12 cellular contexts compared by ENCODE assay signal in the genomic region with DNA sequence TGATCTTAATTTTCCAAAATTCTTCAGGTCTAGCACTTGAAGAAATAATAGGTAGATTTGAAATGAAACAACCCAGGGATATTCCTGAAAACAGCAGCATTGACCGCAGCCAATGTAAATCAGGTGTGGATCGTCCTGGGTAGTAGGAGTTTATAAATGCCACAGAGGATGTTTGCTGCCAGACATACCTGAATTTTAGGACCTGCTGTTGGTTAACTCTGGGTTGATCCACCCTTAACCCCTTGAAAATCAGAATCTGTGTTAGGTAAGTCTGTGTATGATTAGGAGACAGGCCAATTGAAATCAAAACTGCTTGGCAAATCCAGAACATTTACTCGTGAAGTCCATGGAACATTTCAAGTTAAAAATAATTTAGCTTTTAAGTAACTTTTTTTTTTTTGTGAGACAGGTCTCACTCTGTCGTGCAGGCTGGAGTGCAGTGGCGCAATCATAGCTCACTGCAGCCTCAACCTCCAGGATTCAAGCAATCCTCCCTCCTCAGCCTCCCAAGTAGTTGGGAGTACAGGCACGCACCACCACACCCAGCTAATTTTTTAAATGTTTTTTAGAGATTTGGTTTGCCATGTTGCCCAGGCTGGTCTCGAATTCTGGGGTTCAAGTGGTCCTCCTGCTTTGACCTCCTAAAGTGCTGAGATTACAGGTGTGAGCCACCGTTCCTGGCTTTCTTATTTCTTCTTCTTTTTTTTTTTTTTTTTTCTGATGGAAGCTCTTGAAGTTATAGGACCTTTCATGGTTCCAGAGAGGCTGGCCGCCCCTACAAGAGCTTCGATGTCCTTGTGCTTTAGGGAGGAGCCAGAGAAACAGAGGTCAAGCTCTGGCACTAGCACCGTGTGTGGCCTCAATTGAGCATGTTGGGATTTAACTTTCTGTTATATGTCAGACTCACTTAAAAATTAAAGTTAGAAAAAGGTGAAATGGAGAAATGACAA. TPM values are rescaled to one million over a fixed set of nuclear protein-coding genes. Genes with fewer than 3 reads are reported as not detected.
DNase-seq lines count a peak whose midpoint lies in the region; ATAC-seq and TF ChIP-seq lines count a peak whose summit lies in the region.
"Had no signal": no experiment of that assay in that cellular context is flagged by ENCODE, and none has a peak within 500 bp of the region (broad histone marks: within the 10 kb centered on the region; RNA-seq: fewer than 3 reads in every experiment).

No MANE protein-coding gene starts in this region.

- H3K4me3 ChIP-seq in ascending aorta = peak overlapping the region; percentile 81 to 84
- H3K4me3 ChIP-seq in upper lobe of left lung = peak overlapping the region in 2 of 4 donors; percentile 70 to 94

- H3K36me3 Mint-ChIP-seq in activated naive CD8-positive, alpha-beta T cell = peaks cover 3% of the 10 kb centered on the region
- peaks cover 4% of the 10 kb centered on the region for H3K36me3 Mint-ChIP-seq in activated naive CD8-positive, alpha-beta T cell treated with anti-CD3 and anti-CD28 coated beads, Interleukin-2, amount 50 U/mL, for 24 hours (ENCODE audit: low read depth)
- H3K36me3 Mint-ChIP-seq in mesothelial cell of epicardium = peaks cover 5% of the 10 kb centered on the region

- intact Hi-C loops in ascending aorta (cut with DNase I) = loop anchor here (5.0 kb wide), 1 partner anchor 95 kb away; no protein-coding TSS in a partner anchor

- H3K4me1 ChIP-seq in ascending aorta (peaks cover 3 to 5% of the 10 kb centered on the region in 2 donors), upper lobe of left lung (peaks cover 13 to 65% (median 39%) of the 10 kb centered on the region in 4 donors)

- H3K27ac ChIP-seq in ascending aorta (peak overlapping the region; percentile 81 to 84), upper lobe of left lung (peak overlapping the region in 3 of 4 donors; percentile 88 to 99 (median 93))
- H3K27ac ChIP-seq: epithelial cell of prostate had no signal

- DNase-seq in activated naive CD8-positive, alpha-beta T cell treated with anti-CD3 and anti-CD28 coated beads, Interleukin-2, amount 50 U/mL, for 24 hours = no peak
- no peak for DNase-seq in ascending aorta (ENCODE audit: low spot score in 2 of 2)
- DNase-seq in mesothelial cell of epicardium (ENCODE audit: low spot score in 2 of 2, unreplicated experiment in 2 of 2) = no peak
- no peak for DNase-seq in upper lobe of left lung
- DNase-seq in SW 1271 (lab: John Stamatoyannopoulos, UW) = no peak
- DNase-seq in AG08395 (ENCODE audit: low spot score) = no peak
- DNase-seq: NCI-H1105 treated with DMSO at 0.1 percent for 48 hours; stimulated activated naive CD4-positive, alpha-beta T cell treated with Interleukin-2 at 50 U/mL for 16 hours; T-helper 1 cell had no signal

- H3K36me3 ChIP-seq in ascending aorta (no peaks in the 10 kb centered on the region), upper lobe of left lung (no peaks in the 10 kb centered on the region)

- H3K9me3 Mint-ChIP-seq in activated naive CD8-positive, alpha-beta T cell (ENCODE audit: low read depth) = no peaks in the 10 kb centered on the region
- H3K9me3 Mint-ChIP-seq in activated naive CD8-positive, alpha-beta T cell treated with anti-CD3 and anti-CD28 coated beads, Interleukin-2, amount 50 U/mL, for 24 hours = no peaks in the 10 kb centered on the region
- no peaks in the 10 kb centered on the region for H3K9me3 Mint-ChIP-seq in mesothelial cell of epicardium

- H3K9me3 ChIP-seq in ascending aorta = no peaks in the 10 kb centered on the region
- H3K9me3 ChIP-seq in upper lobe of left lung = no peaks in the 10 kb centered on the region

- no peak for ATAC-seq in activated naive CD8-positive, alpha-beta T cell treated with anti-CD3 and anti-CD28 coated beads, Interleukin-2, amount 50 U/mL, for 24 hours
- no peak for ATAC-seq in upper lobe of left lung (ENCODE audit: low FRiP score in 2 of 2)
- no peak for ATAC-seq in GM21717 (IDR thresholded peaks at IDR 0.05; ENCODE audit: unreplicated experiment)

- no peak for TF ChIP-seq EP300 in upper lobe of left lung (IDR thresholded peaks at IDR 0.05)

- no peak for TF ChIP-seq POLR2A in upper lobe of left lung (IDR thresholded peaks at IDR 0.05)

- H3K27ac Mint-ChIP-seq in activated naive CD8-positive, alpha-beta T cell = no peak overlapping the region
- H3K27ac Mint-ChIP-seq in activated naive CD8-positive, alpha-beta T cell treated with anti-CD3 and anti-CD28 coated beads, Interleukin-2, amount 50 U/mL, for 24 hours = no peak overlapping the region
- H3K27ac Mint-ChIP-seq in mesothelial cell of epicardium = no peak overlapping the region

- peaks cover 48% of the 10 kb centered on the region for H3K4me1 Mint-ChIP-seq in activated naive CD8-positive, alpha-beta T cell (ENCODE audit: low read depth)
- H3K4me1 Mint-ChIP-seq in activated naive CD8-positive, alpha-beta T cell treated with anti-CD3 and anti-CD28 coated beads, Interleukin-2, amount 50 U/mL, for 24 hours = peaks cover 48% of the 10 kb centered on the region
- peaks cover 26% of the 10 kb centered on the region for H3K4me1 Mint-ChIP-seq in mesothelial cell of epicardium

- H3K27me3 Mint-ChIP-seq in activated naive CD8-positive, alpha-beta T cell = no peaks in the 10 kb centered on the region
- H3K27me3 Mint-ChIP-seq in activated naive CD8-positive, alpha-beta T cell treated with anti-CD3 and anti-CD28 coated beads, Interleukin-2, amount 50 U/mL, for 24 hours = no peaks in the 10 kb centered on the region
- no peaks in the 10 kb centered on the region for H3K27me3 Mint-ChIP-seq in mesothelial cell of epicardium (ENCODE audit: low read depth)

- TF ChIP-seq CTCF in ascending aorta (IDR thresholded peaks at IDR 0.05) = no peak
- no peak for TF ChIP-seq CTCF in mesothelial cell of epicardium (IDR thresholded peaks at IDR 0.05; ENCODE audit: unreplicated experiment)
- no peak for TF ChIP-seq CTCF in upper lobe of left lung (IDR thresholded peaks at IDR 0.05)

- H3K4me3 Mint-ChIP-seq in activated naive CD8-positive, alpha-beta T cell = peak overlapping the region; percentile 92
- no peak overlapping the region for H3K4me3 Mint-ChIP-seq in activated naive CD8-positive, alpha-beta T cell treated with anti-CD3 and anti-CD28 coated beads, Interleukin-2, amount 50 U/mL, for 24 hours
- peak overlapping the region; percentile 89 for H3K4me3 Mint-ChIP-seq in mesothelial cell of epicardium

- H3K27me3 ChIP-seq in ascending aorta (no peaks in the 10 kb centered on the region), upper lobe of left lung (no peaks in the 10 kb centered on the region)

- WGBS in upper lobe of left lung, 2 donors = 71 to 78% methylated on average over 11 of the region's 11 CpGs

RNA-seq across cellular contexts. Expression of a gene that starts 2.0 kb away (rescaled TPM):
- total RNA-seq in ascending aorta (236 TPM), mesothelial cell of epicardium (78.5 to 88.6 TPM (median 81.3 TPM) in 3 replicates), upper lobe of left lung (100 to 1,000 TPM; 107 to 257 (median 194) TPM)

RNA-seq across cellular contexts. Expression of a gene that starts 38.1 kb away (rescaled TPM):
- total RNA-seq in ascending aorta (51.7 TPM), mesothelial cell of epicardium (52.5 to 54.7 TPM (median 53.7 TPM) in 3 replicates), upper lobe of left lung (100 to 1,000 TPM in 2 of 6 donors, 10 to 100 TPM in 4; 35.6 to 132 (median 82.5) TPM)
